ENCODE assay signal across 15 cellular contexts in the genomic region with DNA sequence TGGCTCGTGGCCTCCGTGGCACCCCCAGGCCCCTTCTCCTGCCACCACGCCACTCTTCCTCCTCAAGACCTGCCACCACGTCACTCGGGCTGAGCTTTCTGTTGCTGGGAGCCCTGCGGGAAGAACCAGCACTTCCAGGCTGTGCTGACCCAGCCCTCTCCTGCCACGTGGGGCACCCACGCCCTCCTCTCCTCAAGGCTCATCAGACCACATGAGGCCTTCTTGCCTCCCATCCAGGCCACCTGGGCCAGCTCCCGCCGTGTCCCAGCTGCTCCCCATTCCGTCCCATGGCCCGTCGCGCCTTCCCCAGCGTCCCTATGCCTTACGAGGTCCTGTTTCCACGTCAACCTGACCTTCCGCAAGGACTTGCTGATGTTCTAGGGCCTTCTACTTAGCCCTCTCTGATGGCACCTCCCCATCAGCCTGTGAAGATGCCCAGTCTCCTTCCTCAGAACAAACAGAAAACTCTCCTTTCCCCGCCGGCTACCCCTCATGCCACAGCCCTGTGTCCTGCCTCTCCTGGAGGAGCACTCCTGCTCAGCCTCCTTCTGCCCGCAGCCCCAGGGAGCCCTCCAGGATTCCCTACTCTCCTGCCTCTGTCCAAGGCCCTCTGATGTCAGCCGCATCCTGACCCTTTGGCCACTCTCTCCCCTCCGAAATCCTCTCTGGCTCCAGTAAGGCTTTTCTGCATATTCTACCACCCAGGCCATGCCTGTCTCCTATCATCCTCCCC.
DNase-seq lines count a peak whose midpoint lies in the region; ATAC-seq and TF ChIP-seq lines count a peak whose summit lies in the region.
"Had no signal": no experiment of that assay in that cellular context is flagged by ENCODE, and none has a peak within 500 bp of the region (broad histone marks: within the 10 kb centered on the region; RNA-seq: fewer than 3 reads in every experiment).

No MANE protein-coding gene starts in this region.

- CTCF ChIA-PET in HCT116 (lab: Charles Lee): interaction anchor here (1.3 kb wide), 1 partner anchor 328 kb away, joined by 3 read pairs; no protein-coding TSS in a partner anchor

- no peaks in the 10 kb centered on the region for H3K79me2 ChIP-seq in HCT116 (ENCODE audit: insufficient read depth, low read length)

- TF ChIP-seq POLR2A in HCT116 (IDR thresholded peaks at IDR 0.05; ENCODE audit: borderline replicate concordance, extremely low read depth, insufficient read depth, insufficient read length): no peak
- TF ChIP-seq POLR2A in testis (IDR thresholded peaks at IDR 0.05): no peak

- H3K9me3 Mint-ChIP-seq in CD14-positive monocyte (no peaks in the 10 kb centered on the region), natural killer cell (no peaks in the 10 kb centered on the region)
- H3K9me3 Mint-ChIP-seq: stimulated activated naive CD8-positive, alpha-beta T cell treated with anti-CD3 and anti-CD28 coated beads, Interleukin-15, amount 100 ng/mL, for 72 hours had no signal

- BruUV-seq in HCT116 (replicated peaks; lab: Mats Ljungman, UMichigan): no TSS peak

- RAD21 ChIA-PET in HCT116 (lab: Charles Lee; ENCODE audit: low non-redundant PET in 1 of 2, low total read pairs in 2 of 2, uncharacterized antibody in 2 of 2, unreplicated experiment in 2 of 2): no interaction called here

- WGBS in testis, 2 donors: 80 to 85% methylated on average over 23 of the region's 23 CpGs

- H3K27ac ChIP-seq in HCT116 (ENCODE audit: low read depth, low read length) (no peak overlapping the region; the same call in 1 of the 2 replicates), testis (no peak overlapping the region)

- H3K27me3 Mint-ChIP-seq in CD14-positive monocyte (ENCODE audit: low read depth in 3 of 3): peaks cover 0 to 3% (median 1%) of the 10 kb centered on the region in 3 donors
- H3K27me3 Mint-ChIP-seq in natural killer cell (ENCODE audit: low read depth in 2 of 2): peaks cover 0 to 4% of the 10 kb centered on the region in 2 donors
- H3K27me3 Mint-ChIP-seq: stimulated activated naive CD8-positive, alpha-beta T cell treated with anti-CD3 and anti-CD28 coated beads, Interleukin-15, amount 100 ng/mL, for 72 hours had no signal

- TF ChIP-seq CTCF in CD14-positive monocyte (IDR thresholded peaks at IDR 0.05) (no peak), HCT116 (IDR thresholded peaks at IDR 0.05 in 2 of 3, conservative IDR thresholded peaks at IDR 0.05 in 1 of 3; ENCODE audit: borderline replicate concordance in 1 of 3, insufficient read depth in 1 of 3, low read depth in 2 of 3, low read length in 2 of 3) (no peak), natural killer cell (IDR thresholded peaks at IDR 0.05) (no peak), testis (IDR thresholded peaks at IDR 0.05) (no peak)

- POLR2A ChIA-PET in HCT116 (lab: Charles Lee): no interaction called here

- no peaks in the 10 kb centered on the region for H3K27me3 ChIP-seq in HCT116 (ENCODE audit: insufficient read depth, low read length)
- no peaks in the 10 kb centered on the region for H3K27me3 ChIP-seq in testis
- H3K27me3 ChIP-seq: esophagus squamous epithelium, Peyer's patch had no signal

- no peaks in the 10 kb centered on the region for H4K20me1 ChIP-seq in HCT116 (ENCODE audit: insufficient read depth)

- H3K4me2 ChIP-seq in HCT116 (ENCODE audit: low read length): no peak overlapping the region

- H3K4me3 Mint-ChIP-seq in CD14-positive monocyte (no peak overlapping the region), natural killer cell (no peak overlapping the region)
- H3K4me3 Mint-ChIP-seq: stimulated activated naive CD8-positive, alpha-beta T cell treated with anti-CD3 and anti-CD28 coated beads, Interleukin-15, amount 100 ng/mL, for 72 hours had no signal

- peak overlapping the region in 5 of 7 donors; percentile 26 to 82 (median 69) for H3K27ac Mint-ChIP-seq in CD14-positive monocyte
- H3K27ac Mint-ChIP-seq in natural killer cell: peak overlapping the region; percentile 59 to 81

- no peak overlapping the region for H2AFZ ChIP-seq in HCT116 (ENCODE audit: low read depth, low read length, poor library complexity, severe bottlenecking)

- H3K4me1 Mint-ChIP-seq in CD14-positive monocyte (peaks cover 37% of the 10 kb centered on the region), natural killer cell (peaks cover 9 to 24% of the 10 kb centered on the region in 2 donors)

- peaks cover 0 to 11% of the 10 kb centered on the region in 2 experiments; a peak in 1 of 4 replicates for H3K36me3 ChIP-seq in HCT116 (ENCODE audit: control insufficient read depth in 1 of 2, insufficient read depth in 2 of 2, low read length in 2 of 2)
- H3K36me3 ChIP-seq in testis (ENCODE audit: low read depth, missing control alignments): no peaks in the 10 kb centered on the region

- no peaks in the 10 kb centered on the region for H3K9me2 ChIP-seq in HCT116 (ENCODE audit: insufficient read depth)

- H3K36me3 Mint-ChIP-seq in CD14-positive monocyte: peaks cover 28 to 36% of the 10 kb centered on the region in 2 donors
- no peaks in the 10 kb centered on the region for H3K36me3 Mint-ChIP-seq in natural killer cell

- H3K4me1 ChIP-seq in HCT116 (ENCODE audit: control insufficient read depth in 1 of 2, insufficient read depth in 2 of 2, low read length in 2 of 2): peaks cover 0 to 23% of the 10 kb centered on the region in 2 experiments; a peak in 3 of 4 replicates
- peaks cover 5% of the 10 kb centered on the region for H3K4me1 ChIP-seq in testis

- intact Hi-C loops in CD14-positive monocyte (cut with micrococcal nuclease): loop anchor here (2.0 to 10.0 kb wide), 2 partner anchors 139 to 241 kb away; no protein-coding TSS in a partner anchor
- intact Hi-C loops in HCT116 (cut with micrococcal nuclease): loop anchor here (5.0 kb wide), 1 partner anchor 226 kb away; no protein-coding TSS in a partner anchor
- intact Hi-C loops in natural killer cell (cut with micrococcal nuclease): no loop called here
- intact Hi-C loops in testis (cut with DNase I; ENCODE audit: low total_unique reads): loop anchor here (10.0 kb wide), 1 partner anchor 239 kb away; a partner anchor contains a TSS

- no peak for TF ChIP-seq RAD21 in HCT116 (IDR thresholded peaks at IDR 0.05; ENCODE audit: low read depth)

- no peak overlapping the region for H3K9ac ChIP-seq in HCT116 (ENCODE audit: low read length)

- H3K4me3 ChIP-seq in HCT116 (replicated peaks in 1 of 2; ENCODE audit: low read depth in 1 of 2, low read length in 2 of 2): no peak overlapping the region
- H3K4me3 ChIP-seq in testis: no peak overlapping the region
- H3K4me3 ChIP-seq: esophagus squamous epithelium, Peyer's patch had no signal

- DNase-seq in CD14-positive monocyte (ENCODE audit: low spot score): no peak
- no peak for DNase-seq in HCT116 (ENCODE audit: low read depth, low spot score)
- DNase-seq in cerebellar cortex (ENCODE audit: low spot score): peak; percentile 63
- no peak for DNase-seq in natural killer cell
- DNase-seq in dermis blood vessel endothelial cell: no peak
- no peak for DNase-seq in testis
- DNase-seq: esophagus squamous epithelium; NCI-H1048; NCI-H510A; Peyer's patch; retina; stimulated activated CD4-positive, alpha-beta T cell treated with anti-CD3 and anti-CD28 coated beads, Interleukin-4, amount 100 ng/mL, for 4 hours; stimulated activated naive CD8-positive, alpha-beta T cell treated with anti-CD3 and anti-CD28 coated beads, Interleukin-15, amount 100 ng/mL, for 72 hours had no signal

- H3K9me3 ChIP-seq in HCT116 (ENCODE audit: control insufficient read depth in 1 of 2, insufficient read depth in 1 of 2, low read depth in 1 of 2, low read length in 2 of 2): no peaks in the 10 kb centered on the region
- no peaks in the 10 kb centered on the region for H3K9me3 ChIP-seq in testis
- H3K9me3 ChIP-seq: esophagus squamous epithelium, Peyer's patch had no signal

- ATAC-seq in HCT116 (peak; percentile 32; the same call in 1 of the 2 replicates), natural killer cell (no peak), HG02798 (IDR thresholded peaks at IDR 0.05; ENCODE audit: poor library complexity, unreplicated experiment) (no peak), GM21737 (IDR thresholded peaks at IDR 0.05; ENCODE audit: unreplicated experiment) (no peak)
- ATAC-seq: stimulated activated naive CD8-positive, alpha-beta T cell treated with anti-CD3 and anti-CD28 coated beads, Interleukin-15, amount 100 ng/mL, for 72 hours had no signal

TF ChIP-seq in HCT116, 20 proteins besides CTCF, POLR2A, EP300 and RAD21 (continues in another document):
- no peak for TF ChIP-seq ZFX (IDR thresholded peaks at IDR 0.05)
- no peak for TF ChIP-seq EZH2phosphoT487 (IDR thresholded peaks at IDR 0.05; ENCODE audit: borderline replicate concordance)
- no peak for TF ChIP-seq JUND (IDR thresholded peaks at IDR 0.05)
- no peak for TF ChIP-seq SP1 (IDR thresholded peaks at IDR 0.05; ENCODE audit: low read depth)
- TF ChIP-seq, protein P1, sequence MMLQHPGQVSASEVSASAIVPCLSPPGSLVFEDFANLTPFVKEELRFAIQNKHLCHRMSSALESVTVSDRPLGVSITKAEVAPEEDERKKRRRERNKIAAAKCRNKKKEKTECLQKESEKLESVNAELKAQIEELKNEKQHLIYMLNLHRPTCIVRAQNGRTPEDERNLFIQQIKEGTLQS (IDR thresholded peaks at IDR 0.05): no peak
- no peak for TF ChIP-seq SRF (IDR thresholded peaks at IDR 0.05; ENCODE audit: low read depth)
- TF ChIP-seq, protein P2, sequence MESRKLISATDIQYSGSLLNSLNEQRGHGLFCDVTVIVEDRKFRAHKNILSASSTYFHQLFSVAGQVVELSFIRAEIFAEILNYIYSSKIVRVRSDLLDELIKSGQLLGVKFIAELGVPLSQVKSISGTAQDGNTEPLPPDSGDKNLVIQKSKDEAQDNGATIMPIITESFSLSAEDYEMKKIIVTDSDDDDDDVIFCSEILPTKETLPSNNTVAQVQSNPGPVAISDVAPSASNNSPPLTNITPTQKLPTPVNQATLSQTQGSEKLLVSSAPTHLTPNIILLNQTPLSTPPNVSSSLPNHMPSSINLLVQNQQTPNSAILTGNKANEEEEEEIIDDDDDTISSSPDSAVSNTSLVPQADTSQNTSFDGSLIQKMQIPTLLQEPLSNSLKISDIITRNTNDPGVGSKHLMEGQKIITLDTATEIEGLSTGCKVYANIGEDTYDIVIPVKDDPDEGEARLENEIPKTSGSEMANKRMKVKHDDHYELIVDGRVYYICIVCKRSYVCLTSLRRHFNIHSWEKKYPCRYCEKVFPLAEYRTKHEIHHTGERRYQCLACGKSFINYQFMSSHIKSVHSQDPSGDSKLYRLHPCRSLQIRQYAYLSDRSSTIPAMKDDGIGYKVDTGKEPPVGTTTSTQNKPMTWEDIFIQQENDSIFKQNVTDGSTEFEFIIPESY (IDR thresholded peaks at IDR 0.05; ENCODE audit: extremely low read depth, insufficient replicate concordance, low read length): no peak
- TF ChIP-seq, protein P3, sequence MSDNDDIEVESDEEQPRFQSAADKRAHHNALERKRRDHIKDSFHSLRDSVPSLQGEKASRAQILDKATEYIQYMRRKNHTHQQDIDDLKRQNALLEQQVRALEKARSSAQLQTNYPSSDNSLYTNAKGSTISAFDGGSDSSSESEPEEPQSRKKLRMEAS (IDR thresholded peaks at IDR 0.05): no peak
- TF ChIP-seq SIN3A (IDR thresholded peaks at IDR 0.05; ENCODE audit: low read depth): no peak
- no peak for TF ChIP-seq EGR1 (IDR thresholded peaks at IDR 0.05; ENCODE audit: low read depth)
- TF ChIP-seq ELF1 (IDR thresholded peaks at IDR 0.05; ENCODE audit: borderline replicate concordance, low read depth): no peak
- TF ChIP-seq FOSL1 (IDR thresholded peaks at IDR 0.05; ENCODE audit: low read depth): no peak
